Comparison of ENCODE assay signal across 22 cellular contexts in the genomic region with DNA sequence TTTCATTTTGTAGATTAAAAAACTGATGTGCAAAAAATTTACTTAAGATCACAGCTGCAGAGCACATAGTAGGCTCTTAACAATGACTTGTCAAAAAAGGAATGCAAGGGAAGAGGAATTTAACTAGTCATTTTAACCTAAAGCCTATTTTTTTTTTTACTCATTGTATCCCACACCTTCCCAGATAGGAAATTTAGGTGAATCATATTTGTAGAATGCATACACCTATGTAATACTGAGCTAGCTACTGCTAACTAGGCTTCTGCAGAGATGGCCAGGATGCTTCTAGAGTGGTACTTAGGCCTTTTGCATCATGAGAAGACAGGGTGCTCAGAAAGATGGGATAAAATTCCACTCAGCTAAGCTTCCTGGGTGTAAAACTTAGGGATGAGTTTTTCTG.
DNase-seq lines count a peak whose midpoint lies in the region; ATAC-seq and TF ChIP-seq lines count a peak whose summit lies in the region.
"Had no signal": no experiment of that assay in that cellular context is flagged by ENCODE, and none has a peak within 500 bp of the region (broad histone marks: within the 10 kb centered on the region; RNA-seq: fewer than 3 reads in every experiment).

No MANE protein-coding gene starts in this region.

- no peak overlapping the region for H3K9ac ChIP-seq in GM23248

- H3K27me3 ChIP-seq in left ventricle myocardium inferior (ENCODE audit: low read depth) (no peaks in the 10 kb centered on the region), GM23248 (replicated peaks; ENCODE audit: insufficient read depth) (no peaks in the 10 kb centered on the region)
- H3K27me3 ChIP-seq: BE2C, SJSA1 had no signal

- no peaks in the 10 kb centered on the region for H3K9me2 ChIP-seq in GM23248 (ENCODE audit: insufficient read depth)

- no peak for ATAC-seq in left cardiac atrium
- ATAC-seq in HG03342 (IDR thresholded peaks at IDR 0.05; ENCODE audit: unreplicated experiment), result no peak
- no peak for ATAC-seq in HG02970 (IDR thresholded peaks at IDR 0.05; ENCODE audit: low FRiP score, unreplicated experiment)

- H3K4me1 Mint-ChIP-seq in chondrocyte (ENCODE audit: low read depth) (peaks cover 84% of the 10 kb centered on the region), nephron (peaks cover 78% of the 10 kb centered on the region)
- H3K4me1 Mint-ChIP-seq: CD14-positive monocyte had no signal

- peaks cover 22% of the 10 kb centered on the region for H3F3A ChIP-seq in GM23248 (ENCODE audit: insufficient read depth)

- in situ Hi-C loops in GM23248 (cut with MboI), result no loop called here

- H2AFZ ChIP-seq in GM23248, result no peak overlapping the region

- H4K20me1 ChIP-seq in GM23248 (ENCODE audit: insufficient read depth), result no peaks in the 10 kb centered on the region

- H3K4me3 ChIP-seq in left ventricle myocardium inferior (no peak overlapping the region), GM23248 (no peak overlapping the region)
- H3K4me3 ChIP-seq: SJSA1 had no signal

- H3K27ac ChIP-seq in left ventricle myocardium inferior (replicated peaks), result peak overlapping the region; percentile 62
- no peak overlapping the region for H3K27ac ChIP-seq in GM23248
- H3K27ac ChIP-seq: HL-60, SJSA1 had no signal

- DNase-seq in left ventricle myocardium inferior, result no peak
- no peak for DNase-seq in left cardiac atrium
- no peak for DNase-seq in chondrocyte (ENCODE audit: low spot score)
- no peak for DNase-seq in GM23248
- DNase-seq: 8988T, ACHN, BE2C, HCEC 1CT, NCI-H1092, NCI-H1436, NCI-H187 treated with DMSO at 0.1 percent for 48 hours, NCI-H2171 treated with DMSO at 0.1 percent for 48 hours, NCI-H345, NCI-H524 treated with DMSO at 0.1 percent for 48 hours, NCI-H774, Right ventricle myocardium superior had no signal

- H3K36me3 Mint-ChIP-seq in chondrocyte (ENCODE audit: low read depth), result no peaks in the 10 kb centered on the region
- H3K36me3 Mint-ChIP-seq in nephron (ENCODE audit: low read depth), result no peaks in the 10 kb centered on the region
- H3K36me3 Mint-ChIP-seq: CD14-positive monocyte had no signal

- H3K4me1 ChIP-seq in left ventricle myocardium inferior (peaks cover 8% of the 10 kb centered on the region), GM23248 (ENCODE audit: insufficient read depth) (peaks cover 20% of the 10 kb centered on the region)
- H3K4me1 ChIP-seq: BE2C had no signal

- peak overlapping the region; percentile 46 for H3K27ac Mint-ChIP-seq in chondrocyte (ENCODE audit: unreplicated experiment)
- H3K27ac Mint-ChIP-seq in nephron, result peak overlapping the region in 2 of 3 experiments; percentile 45 to 88

- no peaks in the 10 kb centered on the region for H3K27me3 Mint-ChIP-seq in chondrocyte (ENCODE audit: low read depth)
- no peaks in the 10 kb centered on the region for H3K27me3 Mint-ChIP-seq in nephron (ENCODE audit: low read depth)

- H3K4me3 Mint-ChIP-seq in chondrocyte (ENCODE audit: unreplicated experiment), result no peak overlapping the region
- no peak overlapping the region for H3K4me3 Mint-ChIP-seq in nephron
- H3K4me3 Mint-ChIP-seq: CD14-positive monocyte had no signal

- H3K4me2 ChIP-seq in GM23248 (ENCODE audit: unreplicated experiment), result no peak overlapping the region

- H3K9me3 Mint-ChIP-seq in chondrocyte (ENCODE audit: low read depth) (no peaks in the 10 kb centered on the region), nephron (no peaks in the 10 kb centered on the region)

- H3K36me3 ChIP-seq in left ventricle myocardium inferior, result no peaks in the 10 kb centered on the region
- H3K36me3 ChIP-seq in GM23248 (ENCODE audit: low read depth), result no peaks in the 10 kb centered on the region
- H3K36me3 ChIP-seq: BE2C, SJSA1 had no signal

- H3K79me2 ChIP-seq in GM23248 (ENCODE audit: insufficient read depth), result no peaks in the 10 kb centered on the region

- H3K9me3 ChIP-seq in left ventricle myocardium inferior (replicated peaks) (no peaks in the 10 kb centered on the region), GM23248 (ENCODE audit: low read depth) (no peaks in the 10 kb centered on the region)
- H3K9me3 ChIP-seq: BE2C, SJSA1 had no signal

- TF ChIP-seq CTCF in left ventricle myocardium inferior (IDR thresholded peaks at IDR 0.05; ENCODE audit: borderline replicate concordance) (no peak), chondrocyte (IDR thresholded peaks at IDR 0.05) (no peak), nephron (IDR thresholded peaks at IDR 0.05; ENCODE audit: unreplicated experiment in 3 of 3) (no peak)

- intact Hi-C loops in left ventricle myocardium inferior (cut with micrococcal nuclease) (no loop called here), left cardiac atrium (cut with DNase I) (no loop called here)
